In genomic region chr12:12639995-12640394, GRCh38 we compare ENCODE assay signal across 5 cellular contexts. TPM values are rescaled to one million over a fixed set of nuclear protein-coding genes. Genes with fewer than 3 reads are reported as not detected.
"Had no signal": no experiment of that assay in that cellular context is flagged by ENCODE, and none has a peak within 500 bp of the region (broad histone marks: within the 10 kb centered on the region; RNA-seq: fewer than 3 reads in every experiment).

No MANE protein-coding gene starts in this region.

RNA-seq across cellular contexts. Expression of gene GPR19, which starts 56.0 kb away (rescaled TPM):
- total RNA-seq: ascending aorta, body of pancreas, bronchial epithelial cell, cardiac septum, chondrocyte had no signal
